27 cellular contexts compared by ENCODE assay signal in genomic region chr15:67267440-67267839, GRCh38.
"Had no signal": no experiment of that assay in that cellular context is flagged by ENCODE, and none has a peak within 500 bp of the region (broad histone marks: within the 10 kb centered on the region; RNA-seq: fewer than 3 reads in every experiment).

No MANE protein-coding gene starts in this region.

- H3K9ac ChIP-seq: neural progenitor cell had no signal

- H3K9me3 ChIP-seq: gastroesophageal sphincter, lower lobe of right lung, prostate gland, suprapubic skin, transverse colon, upper lobe of right lung, uterus had no signal

- H3K27me3 ChIP-seq: dorsolateral prefrontal cortex, foreskin keratinocyte, gastroesophageal sphincter, heart left ventricle, hepatocyte, neural progenitor cell, suprapubic skin, transverse colon, upper lobe of right lung, uterus had no signal

- H3K4me3 ChIP-seq: dorsolateral prefrontal cortex, gastroesophageal sphincter, heart left ventricle, hepatocyte, lower lobe of right lung, neural progenitor cell, prostate gland, skin epidermis, suprapubic skin, transverse colon, upper lobe of right lung, uterus had no signal

- H3K36me3 ChIP-seq: gastroesophageal sphincter, heart left ventricle, lower lobe of right lung, neural progenitor cell, prostate gland, suprapubic skin, transverse colon, upper lobe of right lung, uterus had no signal

- H3K4me1 ChIP-seq: foreskin keratinocyte, gastroesophageal sphincter, heart left ventricle, lower lobe of right lung, prostate gland, suprapubic skin, upper lobe of right lung, uterus had no signal

- H3K79me2 ChIP-seq: hepatocyte had no signal

- H3K4me2 ChIP-seq: hepatocyte, neural progenitor cell had no signal

- H3K36me3 Mint-ChIP-seq: mesothelial cell of epicardium, neural progenitor cell had no signal

- H3K4me1 Mint-ChIP-seq: mesothelial cell of epicardium; nephron; stimulated activated naive CD8-positive, alpha-beta T cell treated with anti-CD3 and anti-CD28 coated beads, Interleukin-15, amount 100 ng/mL, for 72 hours had no signal

- H3K4me3 Mint-ChIP-seq: mesothelial cell of epicardium; naive thymus-derived CD4-positive, alpha-beta T cell; nephron; neural progenitor cell; stimulated activated naive CD8-positive, alpha-beta T cell treated with anti-CD3 and anti-CD28 coated beads, Interleukin-15, amount 100 ng/mL, for 72 hours had no signal

- H3K27ac ChIP-seq: dorsolateral prefrontal cortex, epithelial cell of prostate, foreskin keratinocyte, gastroesophageal sphincter, heart left ventricle, hepatocyte, lower lobe of right lung, neural progenitor cell, prostate gland, skin epidermis, suprapubic skin, upper lobe of right lung, uterus had no signal

- H3K9me3 Mint-ChIP-seq: neural progenitor cell; stimulated activated naive CD8-positive, alpha-beta T cell treated with anti-CD3 and anti-CD28 coated beads, Interleukin-15, amount 100 ng/mL, for 72 hours had no signal

- H3K27ac Mint-ChIP-seq: mesothelial cell of epicardium; naive thymus-derived CD4-positive, alpha-beta T cell; nephron; neural progenitor cell; stimulated activated naive CD8-positive, alpha-beta T cell treated with anti-CD3 and anti-CD28 coated beads, Interleukin-15, amount 100 ng/mL, for 72 hours had no signal

- DNase-seq: dorsolateral prefrontal cortex; effector CD4-positive, alpha-beta T cell; foreskin keratinocyte; heart left ventricle; islet precursor cell; kidney glomerular epithelial cell; left ventricle myocardium superior; lower lobe of right lung; naive thymus-derived CD4-positive, alpha-beta T cell; right cardiac atrium; stimulated activated CD4-positive, alpha-beta T cell treated with anti-CD3 and anti-CD28 coated beads, Interleukin-15, amount 100 ng/mL, for 24 hours; stimulated activated CD4-positive, alpha-beta T cell treated with anti-CD3 and anti-CD28 coated beads, Interleukin-2, amount 100 ng/mL, for 48 hours; stimulated activated CD8-positive, alpha-beta memory T cell treated with anti-CD3 and anti-CD28 coated beads, Interleukin-4, amount 100 ng/mL, for 48 hours; stimulated activated naive CD4-positive, alpha-beta T cell; stimulated activated naive CD8-positive, alpha-beta T cell treated with anti-CD3 and anti-CD28 coated beads, Interleukin-15, amount 100 ng/mL, for 72 hours; transverse colon; upper lobe of right lung; uterus had no signal
